In the genomic region with DNA sequence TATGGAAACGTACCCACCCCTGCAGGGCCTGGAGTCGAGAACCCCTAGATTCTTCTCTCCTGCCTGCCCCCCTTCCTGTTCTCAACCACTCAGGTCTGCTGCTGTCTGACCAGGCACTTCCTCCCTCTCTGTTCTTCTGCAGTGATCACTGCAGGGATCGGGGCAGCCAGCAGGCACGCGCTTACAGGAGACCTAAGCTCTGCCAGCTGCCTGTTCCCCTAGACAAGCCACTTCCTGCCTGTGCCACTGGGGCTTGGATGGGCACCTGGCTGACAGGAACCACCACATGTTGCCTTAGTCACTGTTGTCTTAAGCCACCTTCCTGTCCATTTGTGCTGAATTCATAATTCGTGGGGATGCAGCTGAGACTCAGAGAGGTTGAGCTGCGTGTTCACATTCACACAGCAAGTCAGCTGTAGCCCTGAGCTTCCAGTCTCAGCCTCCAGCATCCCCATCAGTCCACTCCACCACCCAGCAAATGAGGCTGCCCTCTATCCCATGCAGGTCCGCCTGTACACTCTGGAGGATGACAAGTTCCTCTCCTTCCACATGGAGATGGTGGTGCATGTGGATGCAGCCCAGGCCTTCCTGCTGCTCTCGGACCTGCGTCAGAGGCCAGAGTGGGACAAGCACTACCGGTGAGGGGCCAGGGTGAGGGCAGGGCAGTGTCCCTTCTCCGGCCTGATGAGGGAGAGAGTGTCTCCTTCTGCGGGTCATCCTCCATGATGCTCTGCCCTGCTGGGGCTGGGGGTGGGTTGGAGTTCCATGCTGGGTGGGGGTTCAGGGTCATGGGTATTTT, we compare ENCODE assay signal across 1 cellular context.
TF ChIP-seq lines count a peak whose summit lies in the region.

No MANE protein-coding gene starts in this region.

TF ChIP-seq in HepG2, 621 proteins besides CTCF, POLR2A, EP300 and RAD21:
- peak; percentile 41; the same call in 1 of the 2 replicates for TF ChIP-seq ZNF768 (CRISPR knock-in tag; IDR thresholded peaks at IDR 0.05)
- TF ChIP-seq LCORL (IDR thresholded peaks at IDR 0.05), result no peak
- no peak for TF ChIP-seq LCORL (CRISPR knock-in tag; IDR thresholded peaks at IDR 0.05)
